Comparison of ENCODE assay signal across 9 cellular contexts in genomic region chr7:33040803-33041516, GRCh38. TPM values are rescaled to one million over a fixed set of nuclear protein-coding genes. Genes with fewer than 3 reads are reported as not detected.
DNase-seq lines count a peak whose midpoint lies in the region; ATAC-seq and TF ChIP-seq lines count a peak whose summit lies in the region.
"Had no signal": no experiment of that assay in that cellular context is flagged by ENCODE, and none has a peak within 500 bp of the region (broad histone marks: within the 10 kb centered on the region; RNA-seq: fewer than 3 reads in every experiment).

No MANE protein-coding gene starts in this region.

- H3K36me3 Mint-ChIP-seq in nephron progenitor cell (ENCODE audit: low read depth): peaks cover 7% of the 10 kb centered on the region

- H3K4me1 ChIP-seq in duodenal mucosa (ENCODE audit: control insufficient read depth in 1 of 2, insufficient read depth in 2 of 2, low read length in 2 of 2) (peaks cover 27 to 31% of the 10 kb centered on the region in 2 donors), vagina (peaks cover 49% of the 10 kb centered on the region)
- H3K4me1 ChIP-seq: parathyroid adenoma had no signal

- H3K27me3 ChIP-seq in duodenal mucosa (ENCODE audit: control insufficient read depth in 1 of 2, insufficient read depth in 2 of 2, low read length in 2 of 2) (no peaks in the 10 kb centered on the region), vagina (no peaks in the 10 kb centered on the region)

- peaks cover 27% of the 10 kb centered on the region for H3K4me1 Mint-ChIP-seq in nephron progenitor cell

- no peak for TF ChIP-seq POLR2A in vagina (IDR thresholded peaks at IDR 0.05)

- no peaks in the 10 kb centered on the region for H3K36me3 ChIP-seq in duodenal mucosa (ENCODE audit: control insufficient read depth in 1 of 2, insufficient read depth in 2 of 2, low read length in 2 of 2)
- H3K36me3 ChIP-seq in vagina: no peaks in the 10 kb centered on the region

- H3K27me3 Mint-ChIP-seq in nephron progenitor cell (ENCODE audit: low read depth, poor library complexity): no peaks in the 10 kb centered on the region

- peak; percentile 95 for ATAC-seq in GM19324 (IDR thresholded peaks at IDR 0.05; ENCODE audit: low FRiP score, unreplicated experiment)
- peak; percentile 93 for ATAC-seq in HG03432 (IDR thresholded peaks at IDR 0.05; ENCODE audit: unreplicated experiment)

- no peak for DNase-seq in AG10803 (ENCODE audit: low read depth)
- DNase-seq in nephron progenitor cell: no peak
- DNase-seq in vagina (ENCODE audit: extremely low spot score in 2 of 2): no peak
- no peak for DNase-seq in inferior parietal cortex (ENCODE audit: extremely low spot score)

- H3K9ac ChIP-seq in duodenal mucosa (ENCODE audit: low read depth in 1 of 2, low read length in 2 of 2): peak overlapping the region; percentile 9 to 45
- H3K9ac ChIP-seq: parathyroid adenoma had no signal

- H3K9me3 Mint-ChIP-seq in nephron progenitor cell: no peaks in the 10 kb centered on the region

- intact Hi-C loops in vagina (cut with DNase I): loop anchor here (5.0 kb wide), 1 partner anchor 719 kb away; no protein-coding TSS in a partner anchor

- no peaks in the 10 kb centered on the region for H3K9me3 ChIP-seq in duodenal mucosa (ENCODE audit: control insufficient read depth in 1 of 2, low read length in 2 of 2)
- no peaks in the 10 kb centered on the region for H3K9me3 ChIP-seq in vagina

- TF ChIP-seq CTCF in AG10803 (conservative IDR thresholded peaks at IDR 0.05; ENCODE audit: low read length) (no peak), VCaP (conservative IDR thresholded peaks at IDR 0.05) (no peak), nephron progenitor cell (IDR thresholded peaks at IDR 0.05) (no peak), vagina (IDR thresholded peaks at IDR 0.05) (no peak)

- H3K4me3 ChIP-seq in AG10803 (ENCODE audit: low read length): peak overlapping the region; percentile 9; the same call in 1 of the 2 replicates
- peak overlapping the region; percentile 48 to 63 for H3K4me3 ChIP-seq in duodenal mucosa (ENCODE audit: low read depth in 1 of 2, low read length in 2 of 2)
- peak overlapping the region in 1 of 2 donors; percentile 34 for H3K4me3 ChIP-seq in vagina

- H3K27ac ChIP-seq in VCaP: peak overlapping the region; percentile 34; the same call in 1 of the 2 replicates
- H3K27ac ChIP-seq in duodenal mucosa (ENCODE audit: low read depth, low read length): peak overlapping the region; percentile 16
- H3K27ac ChIP-seq in vagina: peak overlapping the region; percentile 77
- H3K27ac ChIP-seq: parathyroid adenoma had no signal

- no peak overlapping the region for H3K4me3 Mint-ChIP-seq in nephron progenitor cell

- peak overlapping the region; percentile 5 for H3K27ac Mint-ChIP-seq in nephron progenitor cell

RNA-seq across cellular contexts. Expression of gene NT5C3A, which starts 21.6 kb away (rescaled TPM):
- 17.2 TPM for total RNA-seq in vagina

Comparison
In these comparisons a context has a peak if more than half of its experiments do, and no peak if none do; other contexts are left out.
1. H3K27ac ChIP-seq: peak in every context shown above with its lines; median percentile 77 in vagina; 34 in VCaP; 16 in duodenal mucosa.